ENCODE assay signal across 8 cellular contexts in genomic region chr1:1890506-1891348, GRCh38. TPM values are rescaled to one million over a fixed set of nuclear protein-coding genes. Genes with fewer than 3 reads are reported as not detected.
DNase-seq lines count a peak whose midpoint lies in the region; ATAC-seq and TF ChIP-seq lines count a peak whose summit lies in the region.

Gene GNB1 (minus strand): TSS chr1:1891087. CDS start chr1:1825453, 65,634 bp downstream.

- H2AFZ ChIP-seq in trophoblast cell (ENCODE audit: insufficient read depth, low read length, poor library complexity), result peak within 1 kb of the TSS; percentile 90

- H3K27me3 Mint-ChIP-seq in activated naive CD8-positive, alpha-beta T cell treated with anti-CD3 and anti-CD28 coated beads, Interleukin-2, amount 50 U/mL, for 24 hours, result no peaks in the 10 kb centered on the region

- no peaks in the 10 kb centered on the region for H3K9me3 Mint-ChIP-seq in activated naive CD8-positive, alpha-beta T cell treated with anti-CD3 and anti-CD28 coated beads, Interleukin-2, amount 50 U/mL, for 24 hours

- H3K79me1 ChIP-seq in trophoblast cell (ENCODE audit: low read length), result peaks cover 13% of the 10 kb centered on the region

- POLR2A ChIA-PET in HEK293T (lab: Yijun Ruan, JAX), result interaction anchor here (1.5 kb wide), 1 partner anchor 11 kb away, joined by 5 read pairs; no protein-coding TSS in a partner anchor

- TF ChIP-seq CTCF in GM06990 (IDR thresholded peaks at IDR 0.05; ENCODE audit: insufficient read depth, low read length, poor library complexity, severe bottlenecking) (no peak), NB4 (IDR thresholded peaks at IDR 0.05; ENCODE audit: low read depth, low read length) (no peak), cardiac muscle cell (IDR thresholded peaks at IDR 0.05; ENCODE audit: low read depth, low read length) (no peak), tibial artery (IDR thresholded peaks at IDR 0.05) (no peak)

- H3K4me1 Mint-ChIP-seq in activated naive CD8-positive, alpha-beta T cell treated with anti-CD3 and anti-CD28 coated beads, Interleukin-2, amount 50 U/mL, for 24 hours, result peaks cover 56% of the 10 kb centered on the region

- H4K12ac ChIP-seq in trophoblast cell (ENCODE audit: low read depth, low read length), result peak within 1 kb of the TSS; percentile 88

- peak within 1 kb of the TSS; percentile 99 for H3K9ac ChIP-seq in trophoblast cell (ENCODE audit: low read length)

- peak within 1 kb of the TSS; percentile 98 for H3K27ac ChIP-seq in cardiac muscle cell
- H3K27ac ChIP-seq in trophoblast cell (ENCODE audit: low read depth, low read length), result peak within 1 kb of the TSS; percentile 89
- H3K27ac ChIP-seq in tibial artery, result peak within 1 kb of the TSS; percentile 92 to 96

- peak within 1 kb of the TSS; percentile 97 for H3K14ac ChIP-seq in trophoblast cell (ENCODE audit: low read length)

- peak; percentile 55 for TF ChIP-seq POLR2A in NB4 (IDR thresholded peaks at IDR 0.05; ENCODE audit: extremely low read depth, insufficient read length)

- peak within 1 kb of the TSS; percentile 86 for H3K4me3 Mint-ChIP-seq in activated naive CD8-positive, alpha-beta T cell treated with anti-CD3 and anti-CD28 coated beads, Interleukin-2, amount 50 U/mL, for 24 hours

- peak within 1 kb of the TSS; percentile 98 for H4K91ac ChIP-seq in trophoblast cell (ENCODE audit: low read depth, low read length)

- H3K36me3 ChIP-seq in GM06990 (ENCODE audit: control insufficient read depth, insufficient read depth, low read length) (no peaks in the 10 kb centered on the region; the same call in 1 of the 2 replicates), cardiac muscle cell (no peaks in the 10 kb centered on the region), trophoblast cell (ENCODE audit: control insufficient read depth in 1 of 2, insufficient read depth in 2 of 2, low read length in 2 of 2) (no peaks in the 10 kb centered on the region), tibial artery (no peaks in the 10 kb centered on the region)

- no peaks in the 10 kb centered on the region for H3K9me3 ChIP-seq in cardiac muscle cell (ENCODE audit: low read depth)
- no peaks in the 10 kb centered on the region for H3K9me3 ChIP-seq in trophoblast cell (ENCODE audit: insufficient read depth, low read depth, low read length)
- no peaks in the 10 kb centered on the region for H3K9me3 ChIP-seq in tibial artery

- peak within 1 kb of the TSS; percentile 98 for H3K4ac ChIP-seq in trophoblast cell (ENCODE audit: low read depth, low read length)

- H3K27ac Mint-ChIP-seq in activated naive CD8-positive, alpha-beta T cell treated with anti-CD3 and anti-CD28 coated beads, Interleukin-2, amount 50 U/mL, for 24 hours, result peak within 1 kb of the TSS; percentile 87

- no peak within 1 kb of the TSS for H2BK12ac ChIP-seq in trophoblast cell (ENCODE audit: low read length)

- peak within 1 kb of the TSS; percentile 98 for H3K18ac ChIP-seq in trophoblast cell (ENCODE audit: low read length)

- ATAC-seq in activated naive CD8-positive, alpha-beta T cell treated with anti-CD3 and anti-CD28 coated beads, Interleukin-2, amount 50 U/mL, for 24 hours, result peak; percentile 56

- peak within 1 kb of the TSS; percentile 89 for H3K4me2 ChIP-seq in trophoblast cell (ENCODE audit: low read length)

- no peak within 1 kb of the TSS for H3K23ac ChIP-seq in trophoblast cell (ENCODE audit: low read length)

- H3K79me2 ChIP-seq in trophoblast cell (ENCODE audit: control insufficient read depth, insufficient read depth, low read length, poor library complexity), result peaks cover 29% of the 10 kb centered on the region

- H2BK5ac ChIP-seq in trophoblast cell (ENCODE audit: low read depth, low read length, poor library complexity), result peak within 1 kb of the TSS; percentile 97

- H3K4me3 ChIP-seq in GM06990 (replicated peaks; ENCODE audit: low read depth, low read length) (peak within 1 kb of the TSS; percentile 90), NB4 (ENCODE audit: low read depth, low read length) (peak within 1 kb of the TSS; percentile 70), cardiac muscle cell (peak within 1 kb of the TSS; percentile 82), trophoblast cell (ENCODE audit: low read depth, low read length) (peak within 1 kb of the TSS; percentile 85), tibial artery (peak within 1 kb of the TSS; percentile 90 to 95)

- H3K36me3 Mint-ChIP-seq in activated naive CD8-positive, alpha-beta T cell treated with anti-CD3 and anti-CD28 coated beads, Interleukin-2, amount 50 U/mL, for 24 hours (ENCODE audit: low read depth), result peaks cover 19% of the 10 kb centered on the region

- DNase-seq in GM06990 (ENCODE audit: extremely low read depth, insufficient read length) (peak; percentile 94), HEK293T (ENCODE audit: extremely low spot score) (peak; percentile 94), NB4 (ENCODE audit: low read depth) (peak; percentile 90), T follicular helper cell (ENCODE audit: low read depth) (peak; percentile 82), cardiac muscle cell (ENCODE audit: low read depth in 1 of 2, low spot score in 1 of 2) (peak; percentile 93), trophoblast cell (peak; percentile 74 to 95), tibial artery (peak; percentile 80 to 92)
- peak; percentile 91 for DNase-seq in activated naive CD8-positive, alpha-beta T cell treated with anti-CD3 and anti-CD28 coated beads, Interleukin-2, amount 50 U/mL, for 24 hours

- peak within 1 kb of the TSS; percentile 67 for H2AK5ac ChIP-seq in trophoblast cell (ENCODE audit: low read length)

- WGBS in trophoblast cell (ENCODE audit: extremely low coverage, insufficient coverage, insufficient read length), result no CpG with 5 or more reads among the region's 137 CpGs

- CTCF ChIA-PET in HEK293T (lab: Yijun Ruan, JAX), result no interaction called here

- peak within 1 kb of the TSS; percentile 85 for H4K8ac ChIP-seq in trophoblast cell (ENCODE audit: low read depth, low read length)

- H3K4me1 ChIP-seq in cardiac muscle cell (ENCODE audit: low read depth) (peaks cover 28% of the 10 kb centered on the region), trophoblast cell (ENCODE audit: control insufficient read depth in 1 of 2, insufficient read depth in 2 of 2, low read length in 2 of 2) (peaks cover 6 to 20% of the 10 kb centered on the region in 2 experiments), tibial artery (peaks cover 0 to 69% (median 46%) of the 10 kb centered on the region in 4 donors)

- H3K27me3 ChIP-seq in GM06990 (replicated peaks; ENCODE audit: control insufficient read depth, insufficient read depth, low read length) (no peaks in the 10 kb centered on the region), cardiac muscle cell (no peaks in the 10 kb centered on the region), trophoblast cell (ENCODE audit: insufficient read depth, low read length) (no peaks in the 10 kb centered on the region), tibial artery (peaks cover 0 to 5% of the 10 kb centered on the region in 2 donors)

- H2BK120ac ChIP-seq in trophoblast cell (ENCODE audit: insufficient read depth, low read length, poor library complexity), result peak within 1 kb of the TSS; percentile 89

- intact Hi-C loops in tibial artery (cut with DNase I; ENCODE audit: low total_unique reads), result loop anchor here (10.0 kb wide), 1 partner anchor 106 kb away; no protein-coding TSS in a partner anchor

TF ChIP-seq in HEK293T, 16 proteins besides CTCF, POLR2A, EP300 and RAD21:
- TF ChIP-seq ARNT (IDR thresholded peaks at IDR 0.05), result 0 out of 2 replicates have a peak, but pooled peaks have one; percentile 16
- TF ChIP-seq FOXM1 (IDR thresholded peaks at IDR 0.05; ENCODE audit: borderline replicate concordance), result peak; percentile 19; the same call in 1 of the 2 replicates
- no peak for TF ChIP-seq LEF1 (IDR thresholded peaks at IDR 0.05; ENCODE audit: borderline replicate concordance)
- no peak for TF ChIP-seq FOXK2 (IDR thresholded peaks at IDR 0.05)
- no peak for TF ChIP-seq BHLHE40 (IDR thresholded peaks at IDR 0.05; ENCODE audit: borderline replicate concordance)

RNA-seq across cellular contexts. Expression of gene GNB1, which starts in this region (rescaled TPM):
- total RNA-seq in cardiac muscle cell, result 85.5 and 93.5 TPM in 2 replicates
- 185 and 196 TPM in 2 replicates for polyA plus RNA-seq in cardiac muscle cell
- 211 and 220 TPM in 2 replicates for polyA plus RNA-seq in trophoblast cell (2013)

Comparison
In these comparisons a context has a peak if more than half of its experiments do, and no peak if none do; other contexts are left out.
1. Peak in every context shown above with its lines: DNase-seq, ATAC-seq, H3K4me3 ChIP-seq and H3K27ac ChIP-seq.